ENCODE assay signal across 1 cellular context in genomic region chr17:42248351-42249179, GRCh38.
TF ChIP-seq lines count a peak whose summit lies in the region.

No MANE protein-coding gene starts in this region.

TF ChIP-seq in HepG2, 621 proteins besides CTCF, POLR2A, EP300 and RAD21 (continued from another document):
- peak; percentile 54; the same call in 1 of the 2 replicates for TF ChIP-seq ZBTB44 (CRISPR knock-in tag; IDR thresholded peaks at IDR 0.05)
- peak; percentile 34; the same call in 1 of the 2 replicates for TF ChIP-seq ZFP37 (CRISPR knock-in tag; IDR thresholded peaks at IDR 0.05; ENCODE audit: borderline replicate concordance)
- TF ChIP-seq, protein P1, sequence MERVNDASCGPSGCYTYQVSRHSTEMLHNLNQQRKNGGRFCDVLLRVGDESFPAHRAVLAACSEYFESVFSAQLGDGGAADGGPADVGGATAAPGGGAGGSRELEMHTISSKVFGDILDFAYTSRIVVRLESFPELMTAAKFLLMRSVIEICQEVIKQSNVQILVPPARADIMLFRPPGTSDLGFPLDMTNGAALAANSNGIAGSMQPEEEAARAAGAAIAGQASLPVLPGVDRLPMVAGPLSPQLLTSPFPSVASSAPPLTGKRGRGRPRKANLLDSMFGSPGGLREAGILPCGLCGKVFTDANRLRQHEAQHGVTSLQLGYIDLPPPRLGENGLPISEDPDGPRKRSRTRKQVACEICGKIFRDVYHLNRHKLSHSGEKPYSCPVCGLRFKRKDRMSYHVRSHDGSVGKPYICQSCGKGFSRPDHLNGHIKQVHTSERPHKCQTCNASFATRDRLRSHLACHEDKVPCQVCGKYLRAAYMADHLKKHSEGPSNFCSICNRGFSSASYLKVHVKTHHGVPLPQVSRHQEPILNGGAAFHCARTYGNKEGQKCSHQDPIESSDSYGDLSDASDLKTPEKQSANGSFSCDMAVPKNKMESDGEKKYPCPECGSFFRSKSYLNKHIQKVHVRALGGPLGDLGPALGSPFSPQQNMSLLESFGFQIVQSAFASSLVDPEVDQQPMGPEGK (CRISPR knock-in tag; IDR thresholded peaks at IDR 0.05): 0 out of 2 replicates have a peak, but pooled peaks have one; percentile 31
- TF ChIP-seq TBX2 (CRISPR knock-in tag; IDR thresholded peaks at IDR 0.05; ENCODE audit: borderline replicate concordance): peak; percentile 58; the same call in 1 of the 2 replicates
- no peak for TF ChIP-seq NFIB (CRISPR knock-in tag; IDR thresholded peaks at IDR 0.05; ENCODE audit: borderline replicate concordance)
- TF ChIP-seq ARNT (IDR thresholded peaks at IDR 0.05): no peak
- no peak for TF ChIP-seq ZNF446 (CRISPR knock-in tag; IDR thresholded peaks at IDR 0.05)
- TF ChIP-seq TSC22D2 (CRISPR knock-in tag; IDR thresholded peaks at IDR 0.05; ENCODE audit: borderline replicate concordance): peak; percentile 43; the same call in 1 of the 2 replicates
- no peak for TF ChIP-seq ZNF20 (CRISPR knock-in tag; IDR thresholded peaks at IDR 0.05)
- no peak for TF ChIP-seq RORA (CRISPR knock-in tag; IDR thresholded peaks at IDR 0.05)
- no peak for TF ChIP-seq ZNF451 (CRISPR knock-in tag; IDR thresholded peaks at IDR 0.05)
- peak; percentile 89 for TF ChIP-seq KMT2B (CRISPR knock-in tag; IDR thresholded peaks at IDR 0.05)
- peak; percentile 39; the same call in 1 of the 2 replicates for TF ChIP-seq ZNF317 (CRISPR knock-in tag; IDR thresholded peaks at IDR 0.05)
- peak; percentile 84 for TF ChIP-seq ZNF501 (CRISPR knock-in tag; IDR thresholded peaks at IDR 0.05)
- no peak for TF ChIP-seq EED (CRISPR knock-in tag; IDR thresholded peaks at IDR 0.05)
- TF ChIP-seq SMYD3 (CRISPR knock-in tag; IDR thresholded peaks at IDR 0.05): no peak
- 0 out of 2 replicates have a peak, but pooled peaks have one; percentile 48 for TF ChIP-seq BORCS8-MEF2B (CRISPR knock-in tag; IDR thresholded peaks at IDR 0.05)
- TF ChIP-seq, protein P2, sequence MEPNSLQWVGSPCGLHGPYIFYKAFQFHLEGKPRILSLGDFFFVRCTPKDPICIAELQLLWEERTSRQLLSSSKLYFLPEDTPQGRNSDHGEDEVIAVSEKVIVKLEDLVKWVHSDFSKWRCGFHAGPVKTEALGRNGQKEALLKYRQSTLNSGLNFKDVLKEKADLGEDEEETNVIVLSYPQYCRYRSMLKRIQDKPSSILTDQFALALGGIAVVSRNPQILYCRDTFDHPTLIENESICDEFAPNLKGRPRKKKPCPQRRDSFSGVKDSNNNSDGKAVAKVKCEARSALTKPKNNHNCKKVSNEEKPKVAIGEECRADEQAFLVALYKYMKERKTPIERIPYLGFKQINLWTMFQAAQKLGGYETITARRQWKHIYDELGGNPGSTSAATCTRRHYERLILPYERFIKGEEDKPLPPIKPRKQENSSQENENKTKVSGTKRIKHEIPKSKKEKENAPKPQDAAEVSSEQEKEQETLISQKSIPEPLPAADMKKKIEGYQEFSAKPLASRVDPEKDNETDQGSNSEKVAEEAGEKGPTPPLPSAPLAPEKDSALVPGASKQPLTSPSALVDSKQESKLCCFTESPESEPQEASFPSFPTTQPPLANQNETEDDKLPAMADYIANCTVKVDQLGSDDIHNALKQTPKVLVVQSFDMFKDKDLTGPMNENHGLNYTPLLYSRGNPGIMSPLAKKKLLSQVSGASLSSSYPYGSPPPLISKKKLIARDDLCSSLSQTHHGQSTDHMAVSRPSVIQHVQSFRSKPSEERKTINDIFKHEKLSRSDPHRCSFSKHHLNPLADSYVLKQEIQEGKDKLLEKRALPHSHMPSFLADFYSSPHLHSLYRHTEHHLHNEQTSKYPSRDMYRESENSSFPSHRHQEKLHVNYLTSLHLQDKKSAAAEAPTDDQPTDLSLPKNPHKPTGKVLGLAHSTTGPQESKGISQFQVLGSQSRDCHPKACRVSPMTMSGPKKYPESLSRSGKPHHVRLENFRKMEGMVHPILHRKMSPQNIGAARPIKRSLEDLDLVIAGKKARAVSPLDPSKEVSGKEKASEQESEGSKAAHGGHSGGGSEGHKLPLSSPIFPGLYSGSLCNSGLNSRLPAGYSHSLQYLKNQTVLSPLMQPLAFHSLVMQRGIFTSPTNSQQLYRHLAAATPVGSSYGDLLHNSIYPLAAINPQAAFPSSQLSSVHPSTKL (CRISPR knock-in tag; IDR thresholded peaks at IDR 0.05): peak; percentile 82
- TF ChIP-seq ZFY (CRISPR knock-in tag; IDR thresholded peaks at IDR 0.05): peak; percentile 23; the same call in 1 of the 2 replicates
- no peak for TF ChIP-seq SATB2 (CRISPR knock-in tag; IDR thresholded peaks at IDR 0.05)
- TF ChIP-seq RFXAP (CRISPR knock-in tag; IDR thresholded peaks at IDR 0.05; ENCODE audit: borderline replicate concordance): no peak
- peak; percentile 63; the same call in 1 of the 2 replicates for TF ChIP-seq CEBPB (IDR thresholded peaks at IDR 0.05; ENCODE audit: borderline replicate concordance, low read depth, low read length)
- TF ChIP-seq POLR2G (IDR thresholded peaks at IDR 0.05; ENCODE audit: low read depth, low read length): peak; percentile 74
- TF ChIP-seq ZNF354B (CRISPR knock-in tag; IDR thresholded peaks at IDR 0.05): no peak
- TF ChIP-seq ZEB1 (IDR thresholded peaks at IDR 0.05; ENCODE audit: insufficient replicate concordance, low read depth): no peak
- TF ChIP-seq ZKSCAN5 (CRISPR knock-in tag; IDR thresholded peaks at IDR 0.05): no peak
- TF ChIP-seq SRF (IDR thresholded peaks at IDR 0.05; ENCODE audit: low read depth, low read length): no peak
- no peak for TF ChIP-seq HOXA5 (CRISPR knock-in tag; IDR thresholded peaks at IDR 0.05)
